ENCODE assay signal across 1 cellular context in genomic region chr5:91101777-91102379, GRCh38.
A peak's percentile ranks its signal among the peaks of the same experiment; 100 is the strongest.
TF ChIP-seq lines count a peak whose summit lies in the region.

No MANE protein-coding gene starts in this region.

TF ChIP-seq in H1, 55 proteins besides CTCF, POLR2A, EP300 and RAD21:
- no peak for TF ChIP-seq CHD7 (IDR thresholded peaks at IDR 0.05; ENCODE audit: insufficient replicate concordance, low read length)
- TF ChIP-seq NANOG (IDR thresholded peaks at IDR 0.05; ENCODE audit: insufficient read depth, low read depth, low read length, poor library complexity, severe bottlenecking): no peak
- no peak for TF ChIP-seq POU5F1 (IDR thresholded peaks at IDR 0.05; ENCODE audit: low read depth, low read length)
- TF ChIP-seq MAX (IDR thresholded peaks at IDR 0.05): peak; percentile 15; the same call in 1 of the 2 replicates
- TF ChIP-seq CREB1 (IDR thresholded peaks at IDR 0.05): 0 out of 2 replicates have a peak, but pooled peaks have one; percentile 14
- TF ChIP-seq MAFK (IDR thresholded peaks at IDR 0.05; ENCODE audit: low read depth, low read length): peak; percentile 62
- no peak for TF ChIP-seq HDAC6 (IDR thresholded peaks at IDR 0.05; ENCODE audit: low read depth, low read length)
- TF ChIP-seq TBP (IDR thresholded peaks at IDR 0.05; ENCODE audit: low read depth, low read length): no peak
- no peak for TF ChIP-seq SAP30 (IDR thresholded peaks at IDR 0.05; ENCODE audit: insufficient read depth, insufficient replicate concordance, low read length)
- peak; percentile 72; the same call in 1 of the 2 replicates for TF ChIP-seq YY1 (IDR thresholded peaks at IDR 0.05; ENCODE audit: low read depth, low read length)
- TF ChIP-seq SUZ12 (IDR thresholded peaks at IDR 0.05; ENCODE audit: low read length): no peak
- TF ChIP-seq SP4 (IDR thresholded peaks at IDR 0.05; ENCODE audit: low read length): no peak
- peak; percentile 33; the same call in 1 of the 2 replicates for TF ChIP-seq TEAD4 (IDR thresholded peaks at IDR 0.05; ENCODE audit: low read depth, low read length)
- TF ChIP-seq CEBPB (IDR thresholded peaks at IDR 0.05; ENCODE audit: low read depth, low read length): no peak
- no peak for TF ChIP-seq GABPA (IDR thresholded peaks at IDR 0.05; ENCODE audit: borderline replicate concordance, insufficient read depth, low read length)
- TF ChIP-seq RFX5 (IDR thresholded peaks at IDR 0.05; ENCODE audit: borderline replicate concordance, low read depth, low read length): no peak
- TF ChIP-seq EGR1 (IDR thresholded peaks at IDR 0.05; ENCODE audit: borderline replicate concordance, low read depth, low read length): no peak
- no peak for TF ChIP-seq PHF8 (conservative IDR thresholded peaks at IDR 0.05; ENCODE audit: low read depth, low read length)
- TF ChIP-seq TAF1 (IDR thresholded peaks at IDR 0.05; ENCODE audit: low read depth, low read length): no peak
- TF ChIP-seq ZNF274 (IDR thresholded peaks at IDR 0.05; ENCODE audit: borderline replicate concordance, extremely low read depth, low read length): no peak
- no peak for TF ChIP-seq SP1 (IDR thresholded peaks at IDR 0.05; ENCODE audit: low read depth, low read length)
- TF ChIP-seq CHD1 (IDR thresholded peaks at IDR 0.05; ENCODE audit: low read depth, low read length): no peak
- TF ChIP-seq SIN3A (conservative IDR thresholded peaks at IDR 0.05 in 1 of 2, IDR thresholded peaks at IDR 0.05 in 1 of 2; ENCODE audit: low read depth in 1 of 2, low read length in 2 of 2): no peak
- TF ChIP-seq CBX8 (IDR thresholded peaks at IDR 0.05; ENCODE audit: borderline replicate concordance, low read depth, low read length): no peak
- no peak for TF ChIP-seq KDM5A (IDR thresholded peaks at IDR 0.05; ENCODE audit: low read length)
- TF ChIP-seq SIRT6 (IDR thresholded peaks at IDR 0.05; ENCODE audit: low read length): no peak
- TF ChIP-seq ASH2L (IDR thresholded peaks at IDR 0.05; ENCODE audit: low read length): no peak
- 0 out of 2 replicates have a peak, but pooled peaks have one; percentile 3 for TF ChIP-seq BRCA1 (IDR thresholded peaks at IDR 0.05; ENCODE audit: low read depth, low read length)
- no peak for TF ChIP-seq RXRA (IDR thresholded peaks at IDR 0.05; ENCODE audit: insufficient read depth, low read depth, low read length)
- no peak for TF ChIP-seq RBBP5 (IDR thresholded peaks at IDR 0.05; ENCODE audit: borderline replicate concordance, low read depth, low read length)
- TF ChIP-seq JUND (IDR thresholded peaks at IDR 0.05; ENCODE audit: low read length): peak; percentile 37; the same call in 1 of the 2 replicates
- TF ChIP-seq CTBP2 (IDR thresholded peaks at IDR 0.05; ENCODE audit: borderline replicate concordance, insufficient read depth, insufficient read length, low read length): no peak
- no peak for TF ChIP-seq ATF2 (IDR thresholded peaks at IDR 0.05; ENCODE audit: low read length)
- TF ChIP-seq POLR2AphosphoS5 (IDR thresholded peaks at IDR 0.05; ENCODE audit: low read depth, low read length): no peak
- TF ChIP-seq KDM1A (IDR thresholded peaks at IDR 0.05; ENCODE audit: borderline replicate concordance, low read length): no peak
- no peak for TF ChIP-seq HDAC2 (IDR thresholded peaks at IDR 0.05; ENCODE audit: borderline replicate concordance in 1 of 2, low read depth in 2 of 2, low read length in 2 of 2)
- no peak for TF ChIP-seq NRF1 (IDR thresholded peaks at IDR 0.05; ENCODE audit: low read depth, low read length)
- no peak for TF ChIP-seq ATF3 (IDR thresholded peaks at IDR 0.05; ENCODE audit: insufficient read depth, low read depth, low read length)
